ENCODE assay signal across 8 cellular contexts in the genomic region with DNA sequence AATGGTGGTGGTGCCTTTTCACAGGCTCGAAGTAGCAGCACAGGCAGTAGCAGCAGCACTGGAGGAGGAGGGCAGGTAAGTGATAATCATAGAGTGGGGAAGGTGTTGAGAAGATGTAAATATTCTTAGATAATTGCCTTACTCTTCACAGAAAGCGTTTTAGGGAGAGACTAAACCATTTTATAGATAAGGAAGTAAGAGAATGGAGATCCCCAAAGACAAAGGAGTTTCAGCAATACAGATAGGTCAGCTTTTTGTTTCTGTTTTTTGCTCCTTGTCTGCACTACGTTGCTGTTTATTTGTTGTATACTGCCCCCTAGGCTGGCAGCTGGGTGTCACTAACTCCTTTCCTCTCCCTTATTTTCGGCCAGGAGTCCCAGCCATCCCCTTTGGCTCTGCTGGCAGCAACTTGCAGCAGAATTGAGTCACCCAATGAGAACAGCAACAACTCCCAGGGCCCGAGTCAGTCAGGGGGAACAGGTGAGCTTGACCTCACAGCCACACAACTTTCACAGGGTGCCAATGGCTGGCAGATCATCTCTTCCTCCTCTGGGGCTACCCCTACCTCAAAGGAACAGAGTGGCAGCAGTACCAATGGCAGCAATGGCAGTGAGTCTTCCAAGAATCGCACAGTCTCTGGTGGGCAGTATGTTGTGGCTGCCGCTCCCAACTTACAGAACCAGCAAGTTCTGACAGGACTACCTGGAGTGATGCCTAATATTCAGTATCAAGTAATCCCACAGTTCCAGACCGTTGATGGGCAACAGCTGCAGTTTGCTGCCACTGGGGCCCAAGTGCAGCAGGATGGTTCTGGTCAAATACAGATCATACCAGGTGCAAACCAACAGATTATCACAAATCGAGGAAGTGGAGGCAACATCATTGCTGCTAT. TPM values are rescaled to one million over a fixed set of nuclear protein-coding genes. Genes with fewer than 3 reads are reported as not detected.
A peak's percentile ranks its signal among the peaks of the same experiment; 100 is the strongest.
DNase-seq lines count a peak whose midpoint lies in the region; ATAC-seq and TF ChIP-seq lines count a peak whose summit lies in the region.

No MANE protein-coding gene starts in this region.

- peak overlapping the region; percentile 28 to 77 for H3K9ac ChIP-seq in colonic mucosa (ENCODE audit: low read depth in 2 of 2, low read length in 2 of 2)
- peak overlapping the region; percentile 12 to 29 for H3K9ac ChIP-seq in stomach smooth muscle (ENCODE audit: low read length in 2 of 2)

- no peaks in the 10 kb centered on the region for H3K9me3 ChIP-seq in CD4-positive, CD25-positive, alpha-beta regulatory T cell (ENCODE audit: control insufficient read depth in 2 of 2, low read length in 2 of 2)
- H3K9me3 ChIP-seq in colonic mucosa (no peaks in the 10 kb centered on the region), left lung (no peaks in the 10 kb centered on the region), stomach smooth muscle (ENCODE audit: control insufficient read depth in 2 of 2, low read length in 2 of 2) (no peaks in the 10 kb centered on the region)

- H3K4me3 ChIP-seq in CD4-positive, CD25-positive, alpha-beta regulatory T cell (ENCODE audit: low read depth, low read length), result peak overlapping the region; percentile 83
- H3K4me3 ChIP-seq in colonic mucosa (peak overlapping the region; percentile 40), left lung (peak overlapping the region in 1 of 2 donors; percentile 59), stomach smooth muscle (ENCODE audit: low read length in 2 of 2) (peak overlapping the region; percentile 54 to 69)

- peak overlapping the region; percentile 86 to 92 (median 88) for H3K27ac Mint-ChIP-seq in CD4-positive, CD25-positive, alpha-beta regulatory T cell
- peak overlapping the region; percentile 85 for H3K27ac Mint-ChIP-seq in HFFc6

- no peaks in the 10 kb centered on the region for H3K9me3 Mint-ChIP-seq in CD4-positive, CD25-positive, alpha-beta regulatory T cell
- no peaks in the 10 kb centered on the region for H3K9me3 Mint-ChIP-seq in HFFc6

- H3K27ac ChIP-seq in CD4-positive, CD25-positive, alpha-beta regulatory T cell (ENCODE audit: insufficient read depth, low read length, poor library complexity, severe bottlenecking), result peak overlapping the region; percentile 71
- H3K27ac ChIP-seq in colonic mucosa (peak overlapping the region; percentile 91), left lung (peak overlapping the region; percentile 86 to 97), stomach smooth muscle (ENCODE audit: low read length) (peak overlapping the region; percentile 12)

- H3K36me3 ChIP-seq in CD4-positive, CD25-positive, alpha-beta regulatory T cell (ENCODE audit: control insufficient read depth, insufficient read depth, low read length), result peaks cover 34% of the 10 kb centered on the region
- H3K36me3 ChIP-seq in colonic mucosa, result peaks cover 11% of the 10 kb centered on the region
- peaks cover 0 to 52% of the 10 kb centered on the region in 2 donors for H3K36me3 ChIP-seq in left lung
- H3K36me3 ChIP-seq in stomach smooth muscle (ENCODE audit: control insufficient read depth in 2 of 2, insufficient read depth in 2 of 2, low read length in 2 of 2), result peaks cover 18 to 24% of the 10 kb centered on the region in 2 donors

- peaks cover 8 to 58% (median 36%) of the 10 kb centered on the region in 4 donors for H3K4me1 Mint-ChIP-seq in CD4-positive, CD25-positive, alpha-beta regulatory T cell
- H3K4me1 Mint-ChIP-seq in HFFc6 (ENCODE audit: low read depth), result peaks cover 40% of the 10 kb centered on the region

- H3K4me3 Mint-ChIP-seq in CD4-positive, CD25-positive, alpha-beta regulatory T cell, result peak overlapping the region; percentile 88 to 97 (median 94)
- peak overlapping the region; percentile 91 for H3K4me3 Mint-ChIP-seq in HFFc6

- no peaks in the 10 kb centered on the region for H3K27me3 Mint-ChIP-seq in CD4-positive, CD25-positive, alpha-beta regulatory T cell
- H3K27me3 Mint-ChIP-seq in HFFc6 (ENCODE audit: insufficient read depth), result peaks cover 5% of the 10 kb centered on the region

- no peaks in the 10 kb centered on the region for H3K27me3 ChIP-seq in CD4-positive, CD25-positive, alpha-beta regulatory T cell (ENCODE audit: control insufficient read depth, insufficient read depth, low read length)
- H3K27me3 ChIP-seq in colonic mucosa, result no peaks in the 10 kb centered on the region
- H3K27me3 ChIP-seq in left lung, result no peaks in the 10 kb centered on the region
- H3K27me3 ChIP-seq in stomach smooth muscle (ENCODE audit: control insufficient read depth in 1 of 2, insufficient read depth in 2 of 2, low read length in 2 of 2), result no peaks in the 10 kb centered on the region

- peaks cover 57% of the 10 kb centered on the region for H3K4me1 ChIP-seq in CD4-positive, CD25-positive, alpha-beta regulatory T cell (ENCODE audit: control insufficient read depth, insufficient read depth, low read length, poor library complexity, severe bottlenecking)
- H3K4me1 ChIP-seq in colonic mucosa, result peaks cover 34% of the 10 kb centered on the region
- H3K4me1 ChIP-seq in left lung, result peaks cover 55 to 70% of the 10 kb centered on the region in 2 donors
- H3K4me1 ChIP-seq in stomach smooth muscle (ENCODE audit: control insufficient read depth, insufficient read depth, low read length), result peaks cover 43% of the 10 kb centered on the region

- intact Hi-C loops in colonic mucosa (cut with DNase I) (no loop called here), left lung (cut with DNase I) (no loop called here)

- peaks cover 31% of the 10 kb centered on the region for H3K36me3 Mint-ChIP-seq in CD4-positive, CD25-positive, alpha-beta regulatory T cell
- peaks cover 42% of the 10 kb centered on the region for H3K36me3 Mint-ChIP-seq in HFFc6 (ENCODE audit: low read depth)

- peak; percentile 77 for TF ChIP-seq CTCF in HFFc6 (IDR thresholded peaks at IDR 0.05)
- peak; percentile 37 for TF ChIP-seq CTCF in colonic mucosa (IDR thresholded peaks at IDR 0.05)
- TF ChIP-seq CTCF in left lung (IDR thresholded peaks at IDR 0.05), result peak; percentile 24 to 44

- ATAC-seq in CD4-positive, CD25-positive, alpha-beta regulatory T cell (ENCODE audit: low read depth in 2 of 2), result no peak
- ATAC-seq in left lung (no peak), GM19467 (IDR thresholded peaks at IDR 0.05; ENCODE audit: unreplicated experiment) (no peak)

- peak; percentile 22 to 64 (median 50) for DNase-seq in CD4-positive, CD25-positive, alpha-beta regulatory T cell
- DNase-seq in HFFc6 (peak; percentile 72), T-helper 2 cell (peak in 3 of 5 experiments; percentile 27 to 72 (median 41)), colonic mucosa (peak; percentile 68), left lung (peak in 1 of 2 donors; percentile 58), NCI-H2107 (lab: John Stamatoyannopoulos, UW) (no peak)

RNA-seq across cellular contexts. Expression of a gene that starts 2.0 kb away (rescaled TPM):
- total RNA-seq in CD4-positive, CD25-positive, alpha-beta regulatory T cell, result 79.0 TPM
- polyA plus RNA-seq in CD4-positive, CD25-positive, alpha-beta regulatory T cell, result 1 to 10 TPM; 8.1 to 9.3 (median 8.2) TPM
- 10 to 100 TPM; 38.2 to 51.8 (median 43.5) TPM for total RNA-seq in HFFc6 (2021; fragmentation: NEBNext Ultra II Directional; extraction: Animal tissue kit (Norgen Biotek cat#: 25700))
- 10 to 100 TPM; 83.6 to 96.8 TPM for total RNA-seq in colonic mucosa
- total RNA-seq in left lung, result 10 to 100 TPM; 69.5 to 78.0 TPM

RNA-seq across cellular contexts. Expression of a gene that starts 41.7 kb away (rescaled TPM):
- not detected for total RNA-seq in CD4-positive, CD25-positive, alpha-beta regulatory T cell
- polyA plus RNA-seq in CD4-positive, CD25-positive, alpha-beta regulatory T cell, result not detected
- total RNA-seq in HFFc6 (2021; fragmentation: NEBNext Ultra II Directional; extraction: Animal tissue kit (Norgen Biotek cat#: 25700)), result not detected
- total RNA-seq in colonic mucosa (under 1 TPM in 1 of 2 donors, not detected in 1; 0.17 TPM), left lung (under 1 TPM in 1 of 2 donors, not detected in 1; 0.18 TPM)

RNA-seq across cellular contexts. Expression of a gene that starts 45.8 kb away (rescaled TPM):
- not detected for total RNA-seq in CD4-positive, CD25-positive, alpha-beta regulatory T cell
- under 1 TPM in 1 of 4 donors, not detected in 3; 0.07 TPM for polyA plus RNA-seq in CD4-positive, CD25-positive, alpha-beta regulatory T cell
- total RNA-seq in HFFc6 (2021; fragmentation: NEBNext Ultra II Directional; extraction: Animal tissue kit (Norgen Biotek cat#: 25700)), result not detected
- total RNA-seq in colonic mucosa (not detected), left lung (under 1 TPM in 1 of 2 donors, not detected in 1; 0.64 TPM)

RNA-seq across cellular contexts. Expression of a gene that starts 59.5 kb away (rescaled TPM):
- 187 TPM for total RNA-seq in CD4-positive, CD25-positive, alpha-beta regulatory T cell
- 100 to 1,000 TPM; 525 to 639 (median 574) TPM for polyA plus RNA-seq in CD4-positive, CD25-positive, alpha-beta regulatory T cell
- 100 to 1,000 TPM; 122 to 188 (median 165) TPM for total RNA-seq in HFFc6 (2021; fragmentation: NEBNext Ultra II Directional; extraction: Animal tissue kit (Norgen Biotek cat#: 25700))
- total RNA-seq in colonic mucosa, result 100 to 1,000 TPM; 331 to 504 TPM
- 100 to 1,000 TPM; 146 to 155 TPM for total RNA-seq in left lung

Comparison
In these comparisons a context has a peak if more than half of its experiments do, and no peak if none do; other contexts are left out.
1. H3K27ac ChIP-seq: peak in every context shown above with its lines; median percentile 92 in left lung; 91 in colonic mucosa; 71 in CD4-positive, CD25-positive, alpha-beta regulatory T cell; 12 in stomach smooth muscle.